Comparison of ENCODE assay signal across 8 cellular contexts in the genomic region with DNA sequence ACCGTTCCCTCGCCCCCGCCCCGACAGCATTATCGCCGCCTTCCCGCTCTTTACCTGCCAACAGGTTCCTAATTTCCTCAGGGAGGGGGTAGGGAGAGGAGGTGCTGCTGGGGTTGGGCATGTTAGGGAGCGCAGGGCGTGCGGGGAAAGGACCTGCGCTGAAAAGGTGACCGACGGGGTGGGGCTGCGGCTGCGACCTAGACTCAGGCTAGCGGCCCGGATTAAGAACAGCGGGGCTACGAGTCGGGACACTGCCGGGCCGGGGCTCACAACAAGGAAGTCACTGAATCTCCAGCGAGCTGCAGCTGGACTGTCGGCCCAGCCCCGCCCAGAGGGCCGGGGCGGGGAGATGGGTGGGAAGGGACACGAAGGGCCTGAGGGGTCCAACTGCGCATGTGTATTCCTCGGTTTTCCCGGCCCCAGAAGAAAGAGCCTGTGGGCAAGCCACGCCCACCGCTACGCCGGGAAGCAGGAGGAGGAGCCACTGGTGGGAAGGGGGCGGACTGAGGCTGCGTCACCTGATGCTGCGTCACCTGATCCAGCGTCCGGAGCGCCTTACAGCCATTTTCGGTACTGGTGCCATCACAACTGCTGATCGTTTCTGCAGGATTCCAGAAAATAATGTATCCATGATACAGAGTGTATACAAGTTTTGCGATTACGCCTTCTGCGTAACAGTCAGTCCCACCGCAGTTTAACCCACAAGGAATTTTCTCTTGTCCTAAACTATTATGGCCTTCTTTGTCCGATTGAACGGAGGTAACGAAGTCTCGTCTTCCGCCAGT. TPM values are rescaled to one million over a fixed set of nuclear protein-coding genes. Genes with fewer than 3 reads are reported as not detected.
DNase-seq lines count a peak whose midpoint lies in the region; ATAC-seq and TF ChIP-seq lines count a peak whose summit lies in the region.

Gene SKAP2, minus strand, starts transcription at position 282 of the 785 bp plus-strand sequence. Its CDS starts 161 bp downstream, at position 121.

- no peaks in the 10 kb centered on the region for H3K9me3 Mint-ChIP-seq in nephron progenitor cell
- peaks cover 0 to 6% of the 10 kb centered on the region in 2 donors for H3K9me3 Mint-ChIP-seq in stimulated activated naive CD8-positive, alpha-beta T cell treated with anti-CD3 and anti-CD28 coated beads, Interleukin-15, amount 100 ng/mL, for 72 hours

- peak within 1 kb of the TSS; percentile 94 for H3K4me3 Mint-ChIP-seq in nephron progenitor cell
- H3K4me3 Mint-ChIP-seq in stimulated activated naive CD8-positive, alpha-beta T cell treated with anti-CD3 and anti-CD28 coated beads, Interleukin-15, amount 100 ng/mL, for 72 hours, result peak within 1 kb of the TSS; percentile 98

- peaks cover 42% of the 10 kb centered on the region for H3K79me2 ChIP-seq in DOHH2 (ENCODE audit: control insufficient read depth, low read length)

- no peaks in the 10 kb centered on the region for H3K36me3 Mint-ChIP-seq in nephron progenitor cell (ENCODE audit: low read depth)

- H3K27ac ChIP-seq in DOHH2 (ENCODE audit: low read depth, low read length), result peak within 1 kb of the TSS; percentile 87

- H3K4me1 Mint-ChIP-seq in nephron progenitor cell, result peaks cover 62% of the 10 kb centered on the region
- peaks cover 12% of the 10 kb centered on the region for H3K4me1 Mint-ChIP-seq in stimulated activated naive CD8-positive, alpha-beta T cell treated with anti-CD3 and anti-CD28 coated beads, Interleukin-15, amount 100 ng/mL, for 72 hours

- peaks cover 4% of the 10 kb centered on the region; the same call in 1 of the 2 replicates for H3K36me3 ChIP-seq in DOHH2 (ENCODE audit: control insufficient read depth, low read length)

- no peaks in the 10 kb centered on the region for H3K27me3 ChIP-seq in DOHH2 (ENCODE audit: control insufficient read depth, low read length)

- no peaks in the 10 kb centered on the region for H3K9me3 ChIP-seq in DOHH2 (ENCODE audit: control insufficient read depth, insufficient read depth, low read length)

- peak within 1 kb of the TSS; percentile 98 for H3K27ac Mint-ChIP-seq in nephron progenitor cell
- H3K27ac Mint-ChIP-seq in stimulated activated naive CD8-positive, alpha-beta T cell treated with anti-CD3 and anti-CD28 coated beads, Interleukin-15, amount 100 ng/mL, for 72 hours, result peak within 1 kb of the TSS; percentile 93 to 95

- peak within 1 kb of the TSS; percentile 91 for H3K4me3 ChIP-seq in DOHH2 (ENCODE audit: low read length)

- peak within 1 kb of the TSS; percentile 87 for H3K4me2 ChIP-seq in DOHH2 (ENCODE audit: low read length)

- H3K4me1 ChIP-seq in DOHH2 (ENCODE audit: control insufficient read depth, low read length), result peaks cover 40% of the 10 kb centered on the region

- DNase-seq in LHCN-M2 (ENCODE audit: low read depth), result peak; percentile 100
- peak; percentile 98 for DNase-seq in SHP77 treated with DMSO at 0.1 percent for 48 hours (lab: John Stamatoyannopoulos, UW)
- DNase-seq in activated gamma-delta T cell treated with Interleukin-2 at 50 U/mL for 16 hours, result peak; percentile 82
- peak; percentile 97 for DNase-seq in fibroblast of the conjunctiva (ENCODE audit: low read depth)
- peak; percentile 99 for DNase-seq in nephron progenitor cell
- DNase-seq in stimulated activated naive CD8-positive, alpha-beta T cell treated with anti-CD3 and anti-CD28 coated beads, Interleukin-15, amount 100 ng/mL, for 72 hours, result peak; percentile 81 to 87

- H3K27me3 Mint-ChIP-seq in nephron progenitor cell (ENCODE audit: low read depth, poor library complexity), result peaks cover 2% of the 10 kb centered on the region
- peaks cover 25% of the 10 kb centered on the region for H3K27me3 Mint-ChIP-seq in stimulated activated naive CD8-positive, alpha-beta T cell treated with anti-CD3 and anti-CD28 coated beads, Interleukin-15, amount 100 ng/mL, for 72 hours

- H4K20me1 ChIP-seq in DOHH2 (ENCODE audit: control insufficient read depth, insufficient read depth, low read depth, low read length), result no peaks in the 10 kb centered on the region

- TF ChIP-seq CTCF in DOHH2 (IDR thresholded peaks at IDR 0.05; ENCODE audit: low read depth, low read length, poor library complexity, severe bottlenecking) (no peak), nephron progenitor cell (IDR thresholded peaks at IDR 0.05) (no peak)

- H3F3A ChIP-seq in DOHH2 (ENCODE audit: control insufficient read depth, insufficient read depth), result peaks cover 13% of the 10 kb centered on the region

- no peaks in the 10 kb centered on the region for H3K9me2 ChIP-seq in DOHH2 (replicated peaks; ENCODE audit: control insufficient read depth, low read length)

- ATAC-seq in GM21825 (IDR thresholded peaks at IDR 0.05; ENCODE audit: unreplicated experiment), result peak; percentile 92
- ATAC-seq in stimulated activated naive CD8-positive, alpha-beta T cell treated with anti-CD3 and anti-CD28 coated beads, Interleukin-15, amount 100 ng/mL, for 72 hours, result peak; percentile 94

RNA-seq across cellular contexts. Expression of gene SKAP2, which starts in this region (rescaled TPM):
- total RNA-seq in LHCN-M2 (2014; rRNA removed), result 43.7 and 60.7 TPM in 2 replicates
- polyA plus RNA-seq in LHCN-M2 (2012), result 12.3 TPM

Comparison
In these comparisons a context has a peak if more than half of its experiments do, and no peak if none do; other contexts are left out.
1. Peak in every context shown above with its lines: DNase-seq, ATAC-seq, H3K4me3 ChIP-seq and H3K27ac ChIP-seq.